In the genomic region with DNA sequence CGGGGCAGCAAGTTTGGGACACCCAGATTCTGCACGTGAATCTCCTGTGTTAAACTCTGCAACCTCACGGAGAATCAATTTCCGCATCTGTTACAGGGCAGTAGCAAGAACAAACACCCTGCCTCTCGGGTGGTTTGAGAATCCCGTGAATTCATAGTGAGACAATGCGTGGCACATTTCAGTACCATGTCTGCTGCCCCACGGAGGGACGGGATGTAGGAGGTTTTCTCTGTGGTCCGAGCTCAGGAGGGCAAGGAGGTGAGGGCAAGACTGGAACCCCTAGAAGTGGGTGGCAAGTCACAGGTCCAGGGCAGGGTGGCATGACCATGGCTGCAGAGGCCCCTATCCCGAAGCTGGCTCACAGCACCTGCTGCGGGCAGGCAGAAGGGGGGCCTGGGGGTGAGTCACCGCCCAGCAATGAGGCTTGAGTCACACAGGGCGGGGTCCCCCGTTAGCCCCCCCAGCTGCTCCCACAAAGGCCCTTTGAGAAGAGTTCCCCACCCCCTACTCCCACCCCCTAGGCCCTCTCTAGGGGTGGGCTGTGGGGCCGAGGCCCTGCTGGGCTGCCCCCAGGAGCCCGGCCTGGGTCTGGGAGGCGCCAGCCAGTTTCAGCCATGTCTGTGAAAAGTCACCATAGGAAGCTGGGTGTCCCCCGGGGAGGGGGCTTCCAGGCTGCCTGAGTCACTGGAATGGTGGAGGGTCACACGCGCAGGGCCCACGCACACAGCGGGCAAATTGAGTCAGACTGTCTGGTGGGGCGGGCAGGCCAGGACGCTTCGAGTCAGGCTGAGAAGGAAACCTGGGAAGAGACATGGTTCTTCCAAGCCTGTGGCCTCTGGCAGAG, we compare ENCODE assay signal across 1 cellular context.
A peak's percentile ranks its signal among the peaks of the same experiment; 100 is the strongest.
TF ChIP-seq lines count a peak whose summit lies in the region.

No MANE protein-coding gene starts in this region.

TF ChIP-seq in HEK293, 187 proteins besides CTCF, POLR2A, EP300 and RAD21 (continued from another document and continues in another):
- TF ChIP-seq, protein P1, sequence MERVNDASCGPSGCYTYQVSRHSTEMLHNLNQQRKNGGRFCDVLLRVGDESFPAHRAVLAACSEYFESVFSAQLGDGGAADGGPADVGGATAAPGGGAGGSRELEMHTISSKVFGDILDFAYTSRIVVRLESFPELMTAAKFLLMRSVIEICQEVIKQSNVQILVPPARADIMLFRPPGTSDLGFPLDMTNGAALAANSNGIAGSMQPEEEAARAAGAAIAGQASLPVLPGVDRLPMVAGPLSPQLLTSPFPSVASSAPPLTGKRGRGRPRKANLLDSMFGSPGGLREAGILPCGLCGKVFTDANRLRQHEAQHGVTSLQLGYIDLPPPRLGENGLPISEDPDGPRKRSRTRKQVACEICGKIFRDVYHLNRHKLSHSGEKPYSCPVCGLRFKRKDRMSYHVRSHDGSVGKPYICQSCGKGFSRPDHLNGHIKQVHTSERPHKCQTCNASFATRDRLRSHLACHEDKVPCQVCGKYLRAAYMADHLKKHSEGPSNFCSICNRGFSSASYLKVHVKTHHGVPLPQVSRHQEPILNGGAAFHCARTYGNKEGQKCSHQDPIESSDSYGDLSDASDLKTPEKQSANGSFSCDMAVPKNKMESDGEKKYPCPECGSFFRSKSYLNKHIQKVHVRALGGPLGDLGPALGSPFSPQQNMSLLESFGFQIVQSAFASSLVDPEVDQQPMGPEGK (tag by site-specific recombination; IDR thresholded peaks at IDR 0.05), result peak; percentile 81
- TF ChIP-seq ZNF302 (tag by site-specific recombination; IDR thresholded peaks at IDR 0.05; ENCODE audit: low read depth), result no peak
- TF ChIP-seq ZBTB20 (tag by site-specific recombination; IDR thresholded peaks at IDR 0.05), result peak; percentile 44; the same call in 1 of the 2 replicates
- TF ChIP-seq, protein P2, sequence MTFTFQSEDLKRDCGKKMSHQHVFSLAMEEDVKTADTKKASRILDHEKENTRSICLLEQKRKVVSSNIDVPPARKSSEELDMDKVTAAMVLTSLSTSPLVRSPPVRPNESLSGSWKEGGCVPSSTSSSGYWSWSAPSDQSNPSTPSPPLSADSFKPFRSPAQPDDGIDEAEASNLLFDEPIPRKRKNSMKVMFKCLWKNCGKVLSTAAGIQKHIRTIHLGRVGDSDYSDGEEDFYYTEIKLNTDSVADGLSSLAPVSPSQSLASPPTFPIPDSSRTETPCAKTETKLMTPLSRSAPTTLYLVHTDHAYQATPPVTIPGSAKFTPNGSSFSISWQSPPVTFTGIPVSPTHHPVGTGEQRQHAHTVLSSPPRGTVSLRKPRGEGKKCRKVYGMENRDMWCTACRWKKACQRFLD (tag by site-specific recombination; IDR thresholded peaks at IDR 0.05), result no peak
- TF ChIP-seq, protein P3, sequence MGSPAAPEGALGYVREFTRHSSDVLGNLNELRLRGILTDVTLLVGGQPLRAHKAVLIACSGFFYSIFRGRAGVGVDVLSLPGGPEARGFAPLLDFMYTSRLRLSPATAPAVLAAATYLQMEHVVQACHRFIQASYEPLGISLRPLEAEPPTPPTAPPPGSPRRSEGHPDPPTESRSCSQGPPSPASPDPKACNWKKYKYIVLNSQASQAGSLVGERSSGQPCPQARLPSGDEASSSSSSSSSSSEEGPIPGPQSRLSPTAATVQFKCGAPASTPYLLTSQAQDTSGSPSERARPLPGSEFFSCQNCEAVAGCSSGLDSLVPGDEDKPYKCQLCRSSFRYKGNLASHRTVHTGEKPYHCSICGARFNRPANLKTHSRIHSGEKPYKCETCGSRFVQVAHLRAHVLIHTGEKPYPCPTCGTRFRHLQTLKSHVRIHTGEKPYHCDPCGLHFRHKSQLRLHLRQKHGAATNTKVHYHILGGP (tag by site-specific recombination; IDR thresholded peaks at IDR 0.05), result no peak
- TF ChIP-seq KLF1 (tag by site-specific recombination; IDR thresholded peaks at IDR 0.05), result peak; percentile 90
- no peak for TF ChIP-seq ZNF157 (tag by site-specific recombination; IDR thresholded peaks at IDR 0.05)
- peak; percentile 68 for TF ChIP-seq SP7 (tag by site-specific recombination; IDR thresholded peaks at IDR 0.05)
- TF ChIP-seq ZNF138 (tag by site-specific recombination; IDR thresholded peaks at IDR 0.05; ENCODE audit: borderline replicate concordance), result no peak
- TF ChIP-seq ZNF292 (tag by site-specific recombination; IDR thresholded peaks at IDR 0.05; ENCODE audit: borderline replicate concordance, low read depth), result no peak
- TF ChIP-seq, protein P4, sequence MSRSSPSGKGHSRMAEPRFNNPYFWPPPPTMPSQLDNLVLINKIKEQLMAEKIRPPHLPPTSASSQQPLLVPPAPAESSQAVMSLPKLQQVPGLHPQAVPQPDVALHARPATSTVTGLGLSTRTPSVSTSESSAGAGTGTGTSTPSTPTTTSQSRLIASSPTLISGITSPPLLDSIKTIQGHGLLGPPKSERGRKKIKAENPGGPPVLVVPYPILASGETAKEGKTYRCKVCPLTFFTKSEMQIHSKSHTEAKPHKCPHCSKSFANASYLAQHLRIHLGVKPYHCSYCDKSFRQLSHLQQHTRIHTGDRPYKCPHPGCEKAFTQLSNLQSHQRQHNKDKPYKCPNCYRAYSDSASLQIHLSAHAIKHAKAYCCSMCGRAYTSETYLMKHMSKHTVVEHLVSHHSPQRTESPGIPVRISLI (tag by site-specific recombination; IDR thresholded peaks at IDR 0.05), result no peak
- no peak for TF ChIP-seq ZNF837 (tag by site-specific recombination; IDR thresholded peaks at IDR 0.05)
- TF ChIP-seq, protein P5, sequence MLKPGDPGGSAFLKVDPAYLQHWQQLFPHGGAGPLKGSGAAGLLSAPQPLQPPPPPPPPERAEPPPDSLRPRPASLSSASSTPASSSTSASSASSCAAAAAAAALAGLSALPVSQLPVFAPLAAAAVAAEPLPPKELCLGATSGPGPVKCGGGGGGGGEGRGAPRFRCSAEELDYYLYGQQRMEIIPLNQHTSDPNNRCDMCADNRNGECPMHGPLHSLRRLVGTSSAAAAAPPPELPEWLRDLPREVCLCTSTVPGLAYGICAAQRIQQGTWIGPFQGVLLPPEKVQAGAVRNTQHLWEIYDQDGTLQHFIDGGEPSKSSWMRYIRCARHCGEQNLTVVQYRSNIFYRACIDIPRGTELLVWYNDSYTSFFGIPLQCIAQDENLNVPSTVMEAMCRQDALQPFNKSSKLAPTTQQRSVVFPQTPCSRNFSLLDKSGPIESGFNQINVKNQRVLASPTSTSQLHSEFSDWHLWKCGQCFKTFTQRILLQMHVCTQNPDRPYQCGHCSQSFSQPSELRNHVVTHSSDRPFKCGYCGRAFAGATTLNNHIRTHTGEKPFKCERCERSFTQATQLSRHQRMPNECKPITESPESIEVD (tag by site-specific recombination; IDR thresholded peaks at IDR 0.05), result no peak
- peak; percentile 35; the same call in 1 of the 2 replicates for TF ChIP-seq KLF9 (tag by site-specific recombination; IDR thresholded peaks at IDR 0.05; ENCODE audit: low read depth)
- TF ChIP-seq, protein P6, sequence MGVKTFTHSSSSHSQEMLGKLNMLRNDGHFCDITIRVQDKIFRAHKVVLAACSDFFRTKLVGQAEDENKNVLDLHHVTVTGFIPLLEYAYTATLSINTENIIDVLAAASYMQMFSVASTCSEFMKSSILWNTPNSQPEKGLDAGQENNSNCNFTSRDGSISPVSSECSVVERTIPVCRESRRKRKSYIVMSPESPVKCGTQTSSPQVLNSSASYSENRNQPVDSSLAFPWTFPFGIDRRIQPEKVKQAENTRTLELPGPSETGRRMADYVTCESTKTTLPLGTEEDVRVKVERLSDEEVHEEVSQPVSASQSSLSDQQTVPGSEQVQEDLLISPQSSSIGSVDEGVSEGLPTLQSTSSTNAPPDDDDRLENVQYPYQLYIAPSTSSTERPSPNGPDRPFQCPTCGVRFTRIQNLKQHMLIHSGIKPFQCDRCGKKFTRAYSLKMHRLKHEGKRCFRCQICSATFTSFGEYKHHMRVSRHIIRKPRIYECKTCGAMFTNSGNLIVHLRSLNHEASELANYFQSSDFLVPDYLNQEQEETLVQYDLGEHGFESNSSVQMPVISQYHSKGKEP (tag by site-specific recombination; IDR thresholded peaks at IDR 0.05), result no peak
- TF ChIP-seq, protein P7, sequence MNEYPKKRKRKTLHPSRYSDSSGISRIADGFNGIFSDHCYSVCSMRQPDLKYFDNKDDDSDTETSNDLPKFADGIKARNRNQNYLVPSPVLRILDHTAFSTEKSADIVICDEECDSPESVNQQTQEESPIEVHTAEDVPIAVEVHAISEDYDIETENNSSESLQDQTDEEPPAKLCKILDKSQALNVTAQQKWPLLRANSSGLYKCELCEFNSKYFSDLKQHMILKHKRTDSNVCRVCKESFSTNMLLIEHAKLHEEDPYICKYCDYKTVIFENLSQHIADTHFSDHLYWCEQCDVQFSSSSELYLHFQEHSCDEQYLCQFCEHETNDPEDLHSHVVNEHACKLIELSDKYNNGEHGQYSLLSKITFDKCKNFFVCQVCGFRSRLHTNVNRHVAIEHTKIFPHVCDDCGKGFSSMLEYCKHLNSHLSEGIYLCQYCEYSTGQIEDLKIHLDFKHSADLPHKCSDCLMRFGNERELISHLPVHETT (tag by site-specific recombination; IDR thresholded peaks at IDR 0.05), result peak; percentile 43; the same call in 1 of the 2 replicates
- no peak for TF ChIP-seq MYNN (tag by site-specific recombination; IDR thresholded peaks at IDR 0.05; ENCODE audit: borderline replicate concordance)
- no peak for TF ChIP-seq ZNF747 (tag by site-specific recombination; IDR thresholded peaks at IDR 0.05)
- TF ChIP-seq ZNF629 (tag by site-specific recombination; IDR thresholded peaks at IDR 0.05), result peak; percentile 60; the same call in 1 of the 2 replicates
- TF ChIP-seq, protein P8, sequence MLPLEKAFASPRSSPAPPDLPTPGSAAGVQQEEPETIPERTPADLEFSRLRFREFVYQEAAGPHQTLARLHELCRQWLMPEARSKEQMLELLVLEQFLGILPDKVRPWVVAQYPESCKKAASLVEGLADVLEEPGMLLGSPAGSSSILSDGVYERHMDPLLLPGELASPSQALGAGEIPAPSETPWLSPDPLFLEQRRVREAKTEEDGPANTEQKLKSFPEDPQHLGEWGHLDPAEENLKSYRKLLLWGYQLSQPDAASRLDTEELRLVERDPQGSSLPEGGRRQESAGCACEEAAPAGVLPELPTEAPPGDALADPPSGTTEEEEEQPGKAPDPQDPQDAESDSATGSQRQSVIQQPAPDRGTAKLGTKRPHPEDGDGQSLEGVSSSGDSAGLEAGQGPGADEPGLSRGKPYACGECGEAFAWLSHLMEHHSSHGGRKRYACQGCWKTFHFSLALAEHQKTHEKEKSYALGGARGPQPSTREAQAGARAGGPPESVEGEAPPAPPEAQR (tag by site-specific recombination; IDR thresholded peaks at IDR 0.05), result no peak
- TF ChIP-seq, protein P9, sequence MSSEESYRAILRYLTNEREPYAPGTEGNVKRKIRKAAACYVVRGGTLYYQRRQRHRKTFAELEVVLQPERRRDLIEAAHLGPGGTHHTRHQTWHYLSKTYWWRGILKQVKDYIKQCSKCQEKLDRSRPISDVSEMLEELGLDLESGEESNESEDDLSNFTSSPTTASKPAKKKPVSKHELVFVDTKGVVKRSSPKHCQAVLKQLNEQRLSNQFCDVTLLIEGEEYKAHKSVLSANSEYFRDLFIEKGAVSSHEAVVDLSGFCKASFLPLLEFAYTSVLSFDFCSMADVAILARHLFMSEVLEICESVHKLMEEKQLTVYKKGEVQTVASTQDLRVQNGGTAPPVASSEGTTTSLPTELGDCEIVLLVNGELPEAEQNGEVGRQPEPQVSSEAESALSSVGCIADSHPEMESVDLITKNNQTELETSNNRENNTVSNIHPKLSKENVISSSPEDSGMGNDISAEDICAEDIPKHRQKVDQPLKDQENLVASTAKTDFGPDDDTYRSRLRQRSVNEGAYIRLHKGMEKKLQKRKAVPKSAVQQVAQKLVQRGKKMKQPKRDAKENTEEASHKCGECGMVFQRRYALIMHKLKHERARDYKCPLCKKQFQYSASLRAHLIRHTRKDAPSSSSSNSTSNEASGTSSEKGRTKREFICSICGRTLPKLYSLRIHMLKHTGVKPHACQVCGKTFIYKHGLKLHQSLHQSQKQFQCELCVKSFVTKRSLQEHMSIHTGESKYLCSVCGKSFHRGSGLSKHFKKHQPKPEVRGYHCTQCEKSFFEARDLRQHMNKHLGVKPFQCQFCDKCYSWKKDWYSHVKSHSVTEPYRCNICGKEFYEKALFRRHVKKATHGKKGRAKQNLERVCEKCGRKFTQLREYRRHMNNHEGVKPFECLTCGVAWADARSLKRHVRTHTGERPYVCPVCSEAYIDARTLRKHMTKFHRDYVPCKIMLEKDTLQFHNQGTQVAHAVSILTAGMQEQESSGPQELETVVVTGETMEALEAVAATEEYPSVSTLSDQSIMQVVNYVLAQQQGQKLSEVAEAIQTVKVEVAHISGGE (tag by site-specific recombination; conservative IDR thresholded peaks at IDR 0.05; ENCODE audit: low read depth), result no peak
- no peak for TF ChIP-seq HOXA7 (CRISPR knock-in tag; IDR thresholded peaks at IDR 0.05; ENCODE audit: borderline replicate concordance)
- TF ChIP-seq ZXDB (tag by site-specific recombination; IDR thresholded peaks at IDR 0.05), result no peak
- TF ChIP-seq, protein P10, sequence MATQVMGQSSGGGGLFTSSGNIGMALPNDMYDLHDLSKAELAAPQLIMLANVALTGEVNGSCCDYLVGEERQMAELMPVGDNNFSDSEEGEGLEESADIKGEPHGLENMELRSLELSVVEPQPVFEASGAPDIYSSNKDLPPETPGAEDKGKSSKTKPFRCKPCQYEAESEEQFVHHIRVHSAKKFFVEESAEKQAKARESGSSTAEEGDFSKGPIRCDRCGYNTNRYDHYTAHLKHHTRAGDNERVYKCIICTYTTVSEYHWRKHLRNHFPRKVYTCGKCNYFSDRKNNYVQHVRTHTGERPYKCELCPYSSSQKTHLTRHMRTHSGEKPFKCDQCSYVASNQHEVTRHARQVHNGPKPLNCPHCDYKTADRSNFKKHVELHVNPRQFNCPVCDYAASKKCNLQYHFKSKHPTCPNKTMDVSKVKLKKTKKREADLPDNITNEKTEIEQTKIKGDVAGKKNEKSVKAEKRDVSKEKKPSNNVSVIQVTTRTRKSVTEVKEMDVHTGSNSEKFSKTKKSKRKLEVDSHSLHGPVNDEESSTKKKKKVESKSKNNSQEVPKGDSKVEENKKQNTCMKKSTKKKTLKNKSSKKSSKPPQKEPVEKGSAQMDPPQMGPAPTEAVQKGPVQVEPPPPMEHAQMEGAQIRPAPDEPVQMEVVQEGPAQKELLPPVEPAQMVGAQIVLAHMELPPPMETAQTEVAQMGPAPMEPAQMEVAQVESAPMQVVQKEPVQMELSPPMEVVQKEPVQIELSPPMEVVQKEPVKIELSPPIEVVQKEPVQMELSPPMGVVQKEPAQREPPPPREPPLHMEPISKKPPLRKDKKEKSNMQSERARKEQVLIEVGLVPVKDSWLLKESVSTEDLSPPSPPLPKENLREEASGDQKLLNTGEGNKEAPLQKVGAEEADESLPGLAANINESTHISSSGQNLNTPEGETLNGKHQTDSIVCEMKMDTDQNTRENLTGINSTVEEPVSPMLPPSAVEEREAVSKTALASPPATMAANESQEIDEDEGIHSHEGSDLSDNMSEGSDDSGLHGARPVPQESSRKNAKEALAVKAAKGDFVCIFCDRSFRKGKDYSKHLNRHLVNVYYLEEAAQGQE (tag by site-specific recombination; IDR thresholded peaks at IDR 0.05), result no peak
- TF ChIP-seq ZNF596 (tag by site-specific recombination; IDR thresholded peaks at IDR 0.05), result no peak
- TF ChIP-seq ZNF169 (tag by site-specific recombination; IDR thresholded peaks at IDR 0.05), result no peak
- TF ChIP-seq ZNF202 (tag by site-specific recombination; IDR thresholded peaks at IDR 0.05; ENCODE audit: borderline replicate concordance), result no peak
- no peak for TF ChIP-seq KLF16 (tag by site-specific recombination; IDR thresholded peaks at IDR 0.05)
- no peak for TF ChIP-seq SALL2 (tag by site-specific recombination; IDR thresholded peaks at IDR 0.05; ENCODE audit: borderline replicate concordance)
- no peak for TF ChIP-seq HOXD13 (CRISPR knock-in tag; IDR thresholded peaks at IDR 0.05; ENCODE audit: borderline replicate concordance)
- TF ChIP-seq TRIM28 (IDR thresholded peaks at IDR 0.05; ENCODE audit: borderline replicate concordance, low read length), result no peak
- no peak for TF ChIP-seq ZNF221 (tag by site-specific recombination; IDR thresholded peaks at IDR 0.05; ENCODE audit: borderline replicate concordance)
